1 cellular context compared by ENCODE assay signal in the genomic region with DNA sequence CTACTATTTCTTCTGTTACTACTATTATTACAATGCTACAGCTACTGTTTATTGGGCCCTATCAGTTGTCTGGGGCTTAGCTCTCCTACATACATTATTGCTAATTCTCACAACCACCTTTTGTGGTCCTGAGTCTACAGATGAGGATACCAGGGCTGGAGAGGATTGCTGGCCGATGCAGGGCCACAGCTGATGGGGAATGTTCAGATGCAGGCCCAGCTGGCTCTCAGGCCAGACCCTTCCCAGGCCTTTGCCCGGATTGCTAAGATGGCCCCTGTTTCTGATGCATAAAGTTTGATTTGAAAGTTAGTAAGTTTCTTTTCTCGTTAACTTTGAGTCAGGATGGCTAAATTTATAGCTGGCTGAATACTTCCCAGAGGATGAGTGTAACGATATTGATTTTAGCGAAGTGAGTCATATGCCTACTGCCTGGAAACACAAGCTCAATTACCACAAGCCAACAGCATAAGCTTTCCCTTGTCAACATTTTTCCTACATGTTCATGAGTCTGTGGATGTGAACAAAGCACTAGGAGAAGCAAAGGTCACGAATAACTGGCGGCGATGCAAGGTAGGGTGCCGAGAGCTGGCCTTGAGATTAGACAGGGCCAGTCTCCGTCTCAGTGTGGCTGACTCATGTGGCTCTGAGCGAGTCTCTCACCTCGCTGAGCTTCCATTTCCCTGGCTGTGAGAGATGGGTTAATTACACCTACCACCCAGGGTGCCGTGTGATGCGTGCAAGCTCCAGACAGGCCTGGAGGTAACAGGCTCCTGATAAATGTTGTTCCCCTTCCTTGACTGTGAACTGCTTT.
A peak's percentile ranks its signal among the peaks of the same experiment; 100 is the strongest.
TF ChIP-seq lines count a peak whose summit lies in the region.

No MANE protein-coding gene starts in this region.

TF ChIP-seq in HepG2, 621 proteins besides CTCF, POLR2A, EP300 and RAD21 (continued from another document and continues in another):
- TF ChIP-seq, protein P1, sequence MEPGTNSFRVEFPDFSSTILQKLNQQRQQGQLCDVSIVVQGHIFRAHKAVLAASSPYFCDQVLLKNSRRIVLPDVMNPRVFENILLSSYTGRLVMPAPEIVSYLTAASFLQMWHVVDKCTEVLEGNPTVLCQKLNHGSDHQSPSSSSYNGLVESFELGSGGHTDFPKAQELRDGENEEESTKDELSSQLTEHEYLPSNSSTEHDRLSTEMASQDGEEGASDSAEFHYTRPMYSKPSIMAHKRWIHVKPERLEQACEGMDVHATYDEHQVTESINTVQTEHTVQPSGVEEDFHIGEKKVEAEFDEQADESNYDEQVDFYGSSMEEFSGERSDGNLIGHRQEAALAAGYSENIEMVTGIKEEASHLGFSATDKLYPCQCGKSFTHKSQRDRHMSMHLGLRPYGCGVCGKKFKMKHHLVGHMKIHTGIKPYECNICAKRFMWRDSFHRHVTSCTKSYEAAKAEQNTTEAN (CRISPR knock-in tag; conservative IDR thresholded peaks at IDR 0.05), result 0 out of 2 replicates have a peak, but pooled peaks have one; percentile 74
- TF ChIP-seq NCOA2 (CRISPR knock-in tag; IDR thresholded peaks at IDR 0.05) (peak; percentile 79), ZNF777 (CRISPR knock-in tag; IDR thresholded peaks at IDR 0.05) (no peak), ZNF292 (CRISPR knock-in tag; IDR thresholded peaks at IDR 0.05; ENCODE audit: borderline replicate concordance, low read depth) (peak; percentile 87; the same call in 1 of the 2 replicates), ZIK1 (CRISPR knock-in tag; IDR thresholded peaks at IDR 0.05; ENCODE audit: borderline replicate concordance, low read depth) (peak; percentile 57; the same call in 1 of the 2 replicates), ZNF766 (CRISPR knock-in tag; IDR thresholded peaks at IDR 0.05; ENCODE audit: borderline replicate concordance) (no peak), PITX1 (CRISPR knock-in tag; IDR thresholded peaks at IDR 0.05) (peak; percentile 84), TCF7 (IDR thresholded peaks at IDR 0.05; ENCODE audit: low read depth) (peak; percentile 62), IKZF4 (CRISPR knock-in tag; IDR thresholded peaks at IDR 0.05; ENCODE audit: borderline replicate concordance, low read depth, not compliant biosample characterization) (no peak), IRX3 (CRISPR knock-in tag; IDR thresholded peaks at IDR 0.05; ENCODE audit: borderline replicate concordance, low read depth) (no peak), FOXK1 (CRISPR knock-in tag; IDR thresholded peaks at IDR 0.05; ENCODE audit: borderline replicate concordance, low read depth) (peak; percentile 72; the same call in 1 of the 2 replicates), ZNF34 (CRISPR knock-in tag; IDR thresholded peaks at IDR 0.05; ENCODE audit: borderline replicate concordance) (0 out of 2 replicates have a peak, but pooled peaks have one; percentile 68), ZNF563 (CRISPR knock-in tag; IDR thresholded peaks at IDR 0.05) (no peak), MEIS2 (CRISPR knock-in tag; IDR thresholded peaks at IDR 0.05) (peak; percentile 76; the same call in 1 of the 2 replicates), THAP11 (CRISPR knock-in tag; IDR thresholded peaks at IDR 0.05) (peak; percentile 54; the same call in 1 of the 2 replicates), ZNF773 (CRISPR knock-in tag; IDR thresholded peaks at IDR 0.05; ENCODE audit: borderline replicate concordance) (no peak), ZNF670 (CRISPR knock-in tag; IDR thresholded peaks at IDR 0.05; ENCODE audit: borderline replicate concordance) (no peak; the same call in 1 of the 2 replicates), KLF11 (CRISPR knock-in tag; IDR thresholded peaks at IDR 0.05) (peak; percentile 54; the same call in 1 of the 2 replicates)
- TF ChIP-seq, protein P2, sequence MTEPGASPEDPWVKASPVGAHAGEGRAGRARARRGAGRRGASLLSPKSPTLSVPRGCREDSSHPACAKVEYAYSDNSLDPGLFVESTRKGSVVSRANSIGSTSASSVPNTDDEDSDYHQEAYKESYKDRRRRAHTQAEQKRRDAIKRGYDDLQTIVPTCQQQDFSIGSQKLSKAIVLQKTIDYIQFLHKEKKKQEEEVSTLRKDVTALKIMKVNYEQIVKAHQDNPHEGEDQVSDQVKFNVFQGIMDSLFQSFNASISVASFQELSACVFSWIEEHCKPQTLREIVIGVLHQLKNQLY (CRISPR knock-in tag; IDR thresholded peaks at IDR 0.05), result peak; percentile 87
- TF ChIP-seq, protein P3, sequence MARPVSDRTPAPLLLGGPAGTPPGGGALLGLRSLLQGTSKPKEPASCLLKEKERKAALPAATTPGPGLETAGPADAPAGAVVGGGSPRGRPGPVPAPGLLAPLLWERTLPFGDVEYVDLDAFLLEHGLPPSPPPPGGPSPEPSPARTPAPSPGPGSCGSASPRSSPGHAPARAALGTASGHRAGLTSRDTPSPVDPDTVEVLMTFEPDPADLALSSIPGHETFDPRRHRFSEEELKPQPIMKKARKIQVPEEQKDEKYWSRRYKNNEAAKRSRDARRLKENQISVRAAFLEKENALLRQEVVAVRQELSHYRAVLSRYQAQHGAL (CRISPR knock-in tag; IDR thresholded peaks at IDR 0.05; ENCODE audit: not compliant biosample characterization), result no peak
- TF ChIP-seq, protein P4, sequence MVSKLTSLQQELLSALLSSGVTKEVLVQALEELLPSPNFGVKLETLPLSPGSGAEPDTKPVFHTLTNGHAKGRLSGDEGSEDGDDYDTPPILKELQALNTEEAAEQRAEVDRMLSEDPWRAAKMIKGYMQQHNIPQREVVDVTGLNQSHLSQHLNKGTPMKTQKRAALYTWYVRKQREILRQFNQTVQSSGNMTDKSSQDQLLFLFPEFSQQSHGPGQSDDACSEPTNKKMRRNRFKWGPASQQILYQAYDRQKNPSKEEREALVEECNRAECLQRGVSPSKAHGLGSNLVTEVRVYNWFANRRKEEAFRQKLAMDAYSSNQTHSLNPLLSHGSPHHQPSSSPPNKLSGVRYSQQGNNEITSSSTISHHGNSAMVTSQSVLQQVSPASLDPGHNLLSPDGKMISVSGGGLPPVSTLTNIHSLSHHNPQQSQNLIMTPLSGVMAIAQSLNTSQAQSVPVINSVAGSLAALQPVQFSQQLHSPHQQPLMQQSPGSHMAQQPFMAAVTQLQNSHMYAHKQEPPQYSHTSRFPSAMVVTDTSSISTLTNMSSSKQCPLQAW (CRISPR knock-in tag; IDR thresholded peaks at IDR 0.05), result peak; percentile 94
- TF ChIP-seq, protein P5, sequence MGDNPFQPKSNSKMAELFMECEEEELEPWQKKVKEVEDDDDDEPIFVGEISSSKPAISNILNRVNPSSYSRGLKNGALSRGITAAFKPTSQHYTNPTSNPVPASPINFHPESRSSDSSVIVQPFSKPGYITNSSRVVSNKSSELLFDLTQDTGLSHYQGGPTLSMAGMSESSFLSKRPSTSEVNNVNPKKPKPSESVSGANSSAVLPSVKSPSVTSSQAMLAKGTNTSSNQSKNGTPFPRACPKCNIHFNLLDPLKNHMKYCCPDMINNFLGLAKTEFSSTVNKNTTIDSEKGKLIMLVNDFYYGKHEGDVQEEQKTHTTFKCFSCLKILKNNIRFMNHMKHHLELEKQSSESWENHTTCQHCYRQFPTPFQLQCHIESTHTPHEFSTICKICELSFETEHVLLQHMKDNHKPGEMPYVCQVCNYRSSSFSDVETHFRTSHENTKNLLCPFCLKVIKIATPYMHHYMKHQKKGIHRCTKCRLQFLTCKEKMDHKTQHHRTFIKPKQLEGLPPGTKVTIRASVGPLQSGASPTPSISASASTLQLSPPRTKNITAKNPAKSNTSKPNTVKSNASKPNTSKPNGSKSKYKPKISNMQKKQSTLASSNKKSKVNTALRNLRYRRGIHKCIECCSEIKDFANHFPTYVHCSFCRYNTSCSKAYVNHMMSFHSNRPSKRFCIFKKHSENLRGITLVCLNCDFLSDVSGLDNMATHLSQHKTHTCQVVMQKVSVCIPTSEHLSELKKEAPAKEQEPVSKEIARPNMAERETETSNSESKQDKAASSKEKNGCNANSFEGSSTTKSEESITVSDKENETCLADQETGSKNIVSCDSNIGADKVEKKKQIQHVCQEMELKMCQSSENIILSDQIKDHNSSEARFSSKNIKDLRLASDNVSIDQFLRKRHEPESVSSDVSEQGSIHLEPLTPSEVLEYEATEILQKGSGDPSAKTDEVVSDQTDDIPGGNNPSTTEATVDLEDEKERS (CRISPR knock-in tag; IDR thresholded peaks at IDR 0.05), result peak; percentile 62; the same call in 1 of the 2 replicates
- TF ChIP-seq, protein P6, sequence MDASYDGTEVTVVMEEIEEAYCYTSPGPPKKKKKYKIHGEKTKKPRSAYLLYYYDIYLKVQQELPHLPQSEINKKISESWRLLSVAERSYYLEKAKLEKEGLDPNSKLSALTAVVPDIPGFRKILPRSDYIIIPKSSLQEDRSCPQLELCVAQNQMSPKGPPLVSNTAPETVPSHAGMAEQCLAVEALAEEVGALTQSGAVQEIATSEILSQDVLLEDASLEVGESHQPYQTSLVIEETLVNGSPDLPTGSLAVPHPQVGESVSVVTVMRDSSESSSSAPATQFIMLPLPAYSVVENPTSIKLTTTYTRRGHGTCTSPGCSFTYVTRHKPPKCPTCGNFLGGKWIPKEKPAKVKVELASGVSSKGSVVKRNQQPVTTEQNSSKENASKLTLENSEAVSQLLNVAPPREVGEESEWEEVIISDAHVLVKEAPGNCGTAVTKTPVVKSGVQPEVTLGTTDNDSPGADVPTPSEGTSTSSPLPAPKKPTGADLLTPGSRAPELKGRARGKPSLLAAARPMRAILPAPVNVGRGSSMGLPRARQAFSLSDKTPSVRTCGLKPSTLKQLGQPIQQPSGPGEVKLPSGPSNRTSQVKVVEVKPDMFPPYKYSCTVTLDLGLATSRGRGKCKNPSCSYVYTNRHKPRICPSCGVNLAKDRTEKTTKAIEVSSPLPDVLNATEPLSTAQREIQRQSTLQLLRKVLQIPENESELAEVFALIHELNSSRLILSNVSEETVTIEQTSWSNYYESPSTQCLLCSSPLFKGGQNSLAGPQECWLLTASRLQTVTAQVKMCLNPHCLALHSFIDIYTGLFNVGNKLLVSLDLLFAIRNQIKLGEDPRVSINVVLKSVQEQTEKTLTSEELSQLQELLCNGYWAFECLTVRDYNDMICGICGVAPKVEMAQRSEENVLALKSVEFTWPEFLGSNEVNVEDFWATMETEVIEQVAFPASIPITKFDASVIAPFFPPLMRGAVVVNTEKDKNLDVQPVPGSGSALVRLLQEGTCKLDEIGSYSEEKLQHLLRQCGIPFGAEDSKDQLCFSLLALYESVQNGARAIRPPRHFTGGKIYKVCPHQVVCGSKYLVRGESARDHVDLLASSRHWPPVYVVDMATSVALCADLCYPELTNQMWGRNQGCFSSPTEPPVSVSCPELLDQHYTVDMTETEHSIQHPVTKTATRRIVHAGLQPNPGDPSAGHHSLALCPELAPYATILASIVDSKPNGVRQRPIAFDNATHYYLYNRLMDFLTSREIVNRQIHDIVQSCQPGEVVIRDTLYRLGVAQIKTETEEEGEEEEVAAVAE (CRISPR knock-in tag; IDR thresholded peaks at IDR 0.05; ENCODE audit: borderline replicate concordance), result 0 out of 2 replicates have a peak, but pooled peaks have one; percentile 33
- TF ChIP-seq, protein P7, sequence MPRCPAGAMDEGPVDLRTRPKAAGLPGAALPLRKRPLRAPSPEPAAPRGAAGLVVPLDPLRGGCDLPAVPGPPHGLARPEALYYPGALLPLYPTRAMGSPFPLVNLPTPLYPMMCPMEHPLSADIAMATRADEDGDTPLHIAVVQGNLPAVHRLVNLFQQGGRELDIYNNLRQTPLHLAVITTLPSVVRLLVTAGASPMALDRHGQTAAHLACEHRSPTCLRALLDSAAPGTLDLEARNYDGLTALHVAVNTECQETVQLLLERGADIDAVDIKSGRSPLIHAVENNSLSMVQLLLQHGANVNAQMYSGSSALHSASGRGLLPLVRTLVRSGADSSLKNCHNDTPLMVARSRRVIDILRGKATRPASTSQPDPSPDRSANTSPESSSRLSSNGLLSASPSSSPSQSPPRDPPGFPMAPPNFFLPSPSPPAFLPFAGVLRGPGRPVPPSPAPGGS (CRISPR knock-in tag; IDR thresholded peaks at IDR 0.05), result 0 out of 2 replicates have a peak, but pooled peaks have one; percentile 50
- TF ChIP-seq, protein P8, sequence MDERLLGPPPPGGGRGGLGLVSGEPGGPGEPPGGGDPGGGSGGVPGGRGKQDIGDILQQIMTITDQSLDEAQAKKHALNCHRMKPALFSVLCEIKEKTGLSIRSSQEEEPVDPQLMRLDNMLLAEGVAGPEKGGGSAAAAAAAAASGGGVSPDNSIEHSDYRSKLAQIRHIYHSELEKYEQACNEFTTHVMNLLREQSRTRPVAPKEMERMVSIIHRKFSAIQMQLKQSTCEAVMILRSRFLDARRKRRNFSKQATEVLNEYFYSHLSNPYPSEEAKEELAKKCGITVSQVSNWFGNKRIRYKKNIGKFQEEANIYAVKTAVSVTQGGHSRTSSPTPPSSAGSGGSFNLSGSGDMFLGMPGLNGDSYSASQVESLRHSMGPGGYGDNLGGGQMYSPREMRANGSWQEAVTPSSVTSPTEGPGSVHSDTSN (CRISPR knock-in tag; IDR thresholded peaks at IDR 0.05), result no peak
- TF ChIP-seq, protein P9, sequence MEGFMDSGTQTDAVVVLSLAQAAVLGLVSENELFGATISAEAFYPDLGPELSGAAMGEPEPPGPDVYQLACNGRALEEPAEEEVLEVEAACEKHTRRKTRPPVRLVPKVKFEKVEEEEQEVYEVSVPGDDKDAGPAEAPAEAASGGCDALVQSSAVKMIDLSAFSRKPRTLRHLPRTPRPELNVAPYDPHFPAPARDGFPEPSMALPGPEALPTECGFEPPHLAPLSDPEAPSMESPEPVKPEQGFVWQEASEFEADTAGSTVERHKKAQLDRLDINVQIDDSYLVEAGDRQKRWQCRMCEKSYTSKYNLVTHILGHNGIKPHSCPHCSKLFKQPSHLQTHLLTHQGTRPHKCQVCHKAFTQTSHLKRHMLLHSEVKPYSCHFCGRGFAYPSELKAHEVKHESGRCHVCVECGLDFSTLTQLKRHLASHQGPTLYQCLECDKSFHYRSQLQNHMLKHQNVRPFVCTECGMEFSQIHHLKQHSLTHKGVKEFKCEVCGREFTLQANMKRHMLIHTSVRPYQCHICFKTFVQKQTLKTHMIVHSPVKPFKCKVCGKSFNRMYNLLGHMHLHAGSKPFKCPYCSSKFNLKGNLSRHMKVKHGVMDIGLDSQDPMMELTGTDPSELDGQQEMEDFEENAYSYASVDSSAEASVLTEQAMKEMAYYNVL (CRISPR knock-in tag; IDR thresholded peaks at IDR 0.05; ENCODE audit: borderline replicate concordance), result peak; percentile 90; the same call in 1 of the 2 replicates
- TF ChIP-seq, protein P10, sequence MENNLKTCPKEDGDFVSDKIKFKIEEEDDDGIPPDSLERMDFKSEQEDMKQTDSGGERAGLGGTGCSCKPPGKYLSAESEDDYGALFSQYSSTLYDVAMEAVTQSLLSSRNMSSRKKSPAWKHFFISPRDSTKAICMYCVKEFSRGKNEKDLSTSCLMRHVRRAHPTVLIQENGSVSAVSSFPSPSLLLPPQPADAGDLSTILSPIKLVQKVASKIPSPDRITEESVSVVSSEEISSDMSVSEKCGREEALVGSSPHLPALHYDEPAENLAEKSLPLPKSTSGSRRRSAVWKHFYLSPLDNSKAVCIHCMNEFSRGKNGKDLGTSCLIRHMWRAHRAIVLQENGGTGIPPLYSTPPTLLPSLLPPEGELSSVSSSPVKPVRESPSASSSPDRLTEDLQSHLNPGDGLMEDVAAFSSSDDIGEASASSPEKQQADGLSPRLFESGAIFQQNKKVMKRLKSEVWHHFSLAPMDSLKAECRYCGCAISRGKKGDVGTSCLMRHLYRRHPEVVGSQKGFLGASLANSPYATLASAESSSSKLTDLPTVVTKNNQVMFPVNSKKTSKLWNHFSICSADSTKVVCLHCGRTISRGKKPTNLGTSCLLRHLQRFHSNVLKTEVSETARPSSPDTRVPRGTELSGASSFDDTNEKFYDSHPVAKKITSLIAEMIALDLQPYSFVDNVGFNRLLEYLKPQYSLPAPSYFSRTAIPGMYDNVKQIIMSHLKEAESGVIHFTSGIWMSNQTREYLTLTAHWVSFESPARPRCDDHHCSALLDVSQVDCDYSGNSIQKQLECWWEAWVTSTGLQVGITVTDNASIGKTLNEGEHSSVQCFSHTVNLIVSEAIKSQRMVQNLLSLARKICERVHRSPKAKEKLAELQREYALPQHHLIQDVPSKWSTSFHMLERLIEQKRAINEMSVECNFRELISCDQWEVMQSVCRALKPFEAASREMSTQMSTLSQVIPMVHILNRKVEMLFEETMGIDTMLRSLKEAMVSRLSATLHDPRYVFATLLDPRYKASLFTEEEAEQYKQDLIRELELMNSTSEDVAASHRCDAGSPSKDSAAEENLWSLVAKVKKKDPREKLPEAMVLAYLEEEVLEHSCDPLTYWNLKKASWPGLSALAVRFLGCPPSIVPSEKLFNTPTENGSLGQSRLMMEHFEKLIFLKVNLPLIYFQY (CRISPR knock-in tag; IDR thresholded peaks at IDR 0.05; ENCODE audit: borderline replicate concordance), result peak; percentile 66; the same call in 1 of the 2 replicates
